In the genomic region with DNA sequence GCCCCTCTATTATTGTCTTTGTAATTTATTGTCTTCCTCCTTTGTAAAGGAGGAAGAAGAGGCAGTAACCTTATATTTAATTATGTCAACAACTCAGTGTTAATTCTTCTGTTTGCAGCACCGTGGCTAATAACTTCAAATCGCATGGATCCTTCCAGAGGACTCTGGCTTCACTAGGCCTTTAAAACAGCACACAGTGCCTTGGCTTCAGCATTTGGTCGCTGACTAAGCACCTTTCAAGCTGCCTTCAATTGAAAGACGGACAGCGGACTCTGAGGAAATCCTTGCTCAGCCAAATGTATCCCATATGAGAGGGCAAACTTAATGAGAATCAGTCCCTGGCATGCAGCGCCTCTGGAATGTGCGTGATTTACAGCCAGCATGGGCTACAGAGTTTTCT, we compare ENCODE assay signal across 1 cellular context.
TF ChIP-seq lines count a peak whose summit lies in the region.

No MANE protein-coding gene starts in this region.

TF ChIP-seq in SK-N-SH, 30 proteins besides CTCF, POLR2A, EP300 and RAD21 (continued from another document):
- TF ChIP-seq, protein P1, sequence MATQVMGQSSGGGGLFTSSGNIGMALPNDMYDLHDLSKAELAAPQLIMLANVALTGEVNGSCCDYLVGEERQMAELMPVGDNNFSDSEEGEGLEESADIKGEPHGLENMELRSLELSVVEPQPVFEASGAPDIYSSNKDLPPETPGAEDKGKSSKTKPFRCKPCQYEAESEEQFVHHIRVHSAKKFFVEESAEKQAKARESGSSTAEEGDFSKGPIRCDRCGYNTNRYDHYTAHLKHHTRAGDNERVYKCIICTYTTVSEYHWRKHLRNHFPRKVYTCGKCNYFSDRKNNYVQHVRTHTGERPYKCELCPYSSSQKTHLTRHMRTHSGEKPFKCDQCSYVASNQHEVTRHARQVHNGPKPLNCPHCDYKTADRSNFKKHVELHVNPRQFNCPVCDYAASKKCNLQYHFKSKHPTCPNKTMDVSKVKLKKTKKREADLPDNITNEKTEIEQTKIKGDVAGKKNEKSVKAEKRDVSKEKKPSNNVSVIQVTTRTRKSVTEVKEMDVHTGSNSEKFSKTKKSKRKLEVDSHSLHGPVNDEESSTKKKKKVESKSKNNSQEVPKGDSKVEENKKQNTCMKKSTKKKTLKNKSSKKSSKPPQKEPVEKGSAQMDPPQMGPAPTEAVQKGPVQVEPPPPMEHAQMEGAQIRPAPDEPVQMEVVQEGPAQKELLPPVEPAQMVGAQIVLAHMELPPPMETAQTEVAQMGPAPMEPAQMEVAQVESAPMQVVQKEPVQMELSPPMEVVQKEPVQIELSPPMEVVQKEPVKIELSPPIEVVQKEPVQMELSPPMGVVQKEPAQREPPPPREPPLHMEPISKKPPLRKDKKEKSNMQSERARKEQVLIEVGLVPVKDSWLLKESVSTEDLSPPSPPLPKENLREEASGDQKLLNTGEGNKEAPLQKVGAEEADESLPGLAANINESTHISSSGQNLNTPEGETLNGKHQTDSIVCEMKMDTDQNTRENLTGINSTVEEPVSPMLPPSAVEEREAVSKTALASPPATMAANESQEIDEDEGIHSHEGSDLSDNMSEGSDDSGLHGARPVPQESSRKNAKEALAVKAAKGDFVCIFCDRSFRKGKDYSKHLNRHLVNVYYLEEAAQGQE (IDR thresholded peaks at IDR 0.05; ENCODE audit: low read depth, low read length) = 0 out of 2 replicates have a peak, but pooled peaks have one; percentile 46
- TF ChIP-seq SIN3A (IDR thresholded peaks at IDR 0.05; ENCODE audit: borderline replicate concordance, low read depth, low read length) (no peak), RXRA (IDR thresholded peaks at IDR 0.05; ENCODE audit: borderline replicate concordance, low read depth) (no peak), RFX5 (IDR thresholded peaks at IDR 0.05; ENCODE audit: low read length) (no peak), GATA2 (CRISPR knock-in tag; IDR thresholded peaks at IDR 0.05) (no peak), YY1 (IDR thresholded peaks at IDR 0.05; ENCODE audit: low read depth) (no peak), MEF2A (IDR thresholded peaks at IDR 0.05; ENCODE audit: borderline replicate concordance, low read depth) (no peak), FOSL2 (IDR thresholded peaks at IDR 0.05; ENCODE audit: borderline replicate concordance, low read depth) (peak; percentile 11; the same call in 1 of the 2 replicates), ELF1 (IDR thresholded peaks at IDR 0.05) (no peak), RCOR1 (IDR thresholded peaks at IDR 0.05; ENCODE audit: low read length) (peak; percentile 24; the same call in 1 of the 2 replicates), MXI1 (IDR thresholded peaks at IDR 0.05; ENCODE audit: low read depth, low read length) (no peak), FOXJ3 (CRISPR knock-in tag; IDR thresholded peaks at IDR 0.05) (no peak), TCF12 (IDR thresholded peaks at IDR 0.05) (peak; percentile 87), TEAD4 (IDR thresholded peaks at IDR 0.05; ENCODE audit: borderline replicate concordance, insufficient read depth) (peak; percentile 56; the same call in 1 of the 2 replicates), NRF1 (IDR thresholded peaks at IDR 0.05; ENCODE audit: low read depth, low read length) (no peak), CHD2 (IDR thresholded peaks at IDR 0.05; ENCODE audit: low read length, partially characterized antibody) (no peak), GABPA (IDR thresholded peaks at IDR 0.05; ENCODE audit: low read depth) (no peak)
- TF ChIP-seq, protein P2, sequence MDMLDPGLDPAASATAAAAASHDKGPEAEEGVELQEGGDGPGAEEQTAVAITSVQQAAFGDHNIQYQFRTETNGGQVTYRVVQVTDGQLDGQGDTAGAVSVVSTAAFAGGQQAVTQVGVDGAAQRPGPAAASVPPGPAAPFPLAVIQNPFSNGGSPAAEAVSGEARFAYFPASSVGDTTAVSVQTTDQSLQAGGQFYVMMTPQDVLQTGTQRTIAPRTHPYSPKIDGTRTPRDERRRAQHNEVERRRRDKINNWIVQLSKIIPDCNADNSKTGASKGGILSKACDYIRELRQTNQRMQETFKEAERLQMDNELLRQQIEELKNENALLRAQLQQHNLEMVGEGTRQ (IDR thresholded peaks at IDR 0.05; ENCODE audit: borderline replicate concordance, low read depth, low read length) = no peak
- TF ChIP-seq, protein P3, sequence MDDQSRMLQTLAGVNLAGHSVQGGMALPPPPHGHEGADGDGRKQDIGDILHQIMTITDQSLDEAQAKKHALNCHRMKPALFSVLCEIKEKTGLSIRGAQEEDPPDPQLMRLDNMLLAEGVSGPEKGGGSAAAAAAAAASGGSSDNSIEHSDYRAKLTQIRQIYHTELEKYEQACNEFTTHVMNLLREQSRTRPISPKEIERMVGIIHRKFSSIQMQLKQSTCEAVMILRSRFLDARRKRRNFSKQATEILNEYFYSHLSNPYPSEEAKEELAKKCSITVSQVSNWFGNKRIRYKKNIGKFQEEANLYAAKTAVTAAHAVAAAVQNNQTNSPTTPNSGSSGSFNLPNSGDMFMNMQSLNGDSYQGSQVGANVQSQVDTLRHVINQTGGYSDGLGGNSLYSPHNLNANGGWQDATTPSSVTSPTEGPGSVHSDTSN (IDR thresholded peaks at IDR 0.05) = peak; percentile 81
- TF ChIP-seq, protein P4, sequence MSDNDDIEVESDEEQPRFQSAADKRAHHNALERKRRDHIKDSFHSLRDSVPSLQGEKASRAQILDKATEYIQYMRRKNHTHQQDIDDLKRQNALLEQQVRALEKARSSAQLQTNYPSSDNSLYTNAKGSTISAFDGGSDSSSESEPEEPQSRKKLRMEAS (IDR thresholded peaks at IDR 0.05; ENCODE audit: low read depth) = peak; percentile 61
- TF ChIP-seq, protein P5, sequence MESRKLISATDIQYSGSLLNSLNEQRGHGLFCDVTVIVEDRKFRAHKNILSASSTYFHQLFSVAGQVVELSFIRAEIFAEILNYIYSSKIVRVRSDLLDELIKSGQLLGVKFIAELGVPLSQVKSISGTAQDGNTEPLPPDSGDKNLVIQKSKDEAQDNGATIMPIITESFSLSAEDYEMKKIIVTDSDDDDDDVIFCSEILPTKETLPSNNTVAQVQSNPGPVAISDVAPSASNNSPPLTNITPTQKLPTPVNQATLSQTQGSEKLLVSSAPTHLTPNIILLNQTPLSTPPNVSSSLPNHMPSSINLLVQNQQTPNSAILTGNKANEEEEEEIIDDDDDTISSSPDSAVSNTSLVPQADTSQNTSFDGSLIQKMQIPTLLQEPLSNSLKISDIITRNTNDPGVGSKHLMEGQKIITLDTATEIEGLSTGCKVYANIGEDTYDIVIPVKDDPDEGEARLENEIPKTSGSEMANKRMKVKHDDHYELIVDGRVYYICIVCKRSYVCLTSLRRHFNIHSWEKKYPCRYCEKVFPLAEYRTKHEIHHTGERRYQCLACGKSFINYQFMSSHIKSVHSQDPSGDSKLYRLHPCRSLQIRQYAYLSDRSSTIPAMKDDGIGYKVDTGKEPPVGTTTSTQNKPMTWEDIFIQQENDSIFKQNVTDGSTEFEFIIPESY (IDR thresholded peaks at IDR 0.05; ENCODE audit: borderline replicate concordance, low read depth) = no peak
